Comparison of ENCODE assay signal across 13 cellular contexts in the genomic region with DNA sequence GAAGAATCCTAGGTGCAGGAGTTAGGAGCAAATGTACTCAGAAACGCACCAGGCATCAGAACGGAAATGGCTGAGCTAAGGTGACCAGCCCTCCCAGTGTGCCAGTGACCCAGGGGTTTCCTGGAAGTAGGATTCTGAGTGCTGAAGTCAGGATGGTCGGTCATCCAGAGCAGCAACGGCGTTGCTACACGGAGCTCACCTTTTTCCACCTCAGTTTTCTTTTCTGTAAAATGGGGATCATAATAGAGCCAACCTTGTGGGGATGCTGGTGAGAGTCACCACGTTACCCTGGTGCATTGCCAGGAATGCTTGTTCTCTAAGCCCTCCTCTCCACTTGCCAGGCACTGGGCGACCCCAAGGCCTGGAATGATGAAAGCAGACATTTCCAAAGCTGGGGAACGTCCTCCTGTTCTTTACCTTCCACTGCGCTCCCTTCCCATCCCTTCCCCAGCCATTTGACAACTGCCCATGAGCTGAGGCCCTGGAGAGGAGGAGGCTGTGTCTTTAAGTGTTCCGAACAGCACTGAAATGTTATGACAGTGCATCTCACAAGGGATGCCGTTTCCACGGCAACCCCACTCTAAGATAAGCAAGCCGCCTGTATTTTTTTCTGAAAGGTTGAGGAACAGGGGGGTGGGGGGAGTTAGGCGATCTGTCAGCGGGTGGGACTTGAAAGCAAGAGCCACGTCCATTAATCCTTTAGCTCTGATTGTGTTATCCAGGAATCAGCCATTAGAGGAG.
A peak's percentile ranks its signal among the peaks of the same experiment; 100 is the strongest.
DNase-seq lines count a peak whose midpoint lies in the region; ATAC-seq and TF ChIP-seq lines count a peak whose summit lies in the region.
"Had no signal": no experiment of that assay in that cellular context is flagged by ENCODE, and none has a peak within 500 bp of the region (broad histone marks: within the 10 kb centered on the region; RNA-seq: fewer than 3 reads in every experiment).

No MANE protein-coding gene starts in this region.

- H3K4me2 ChIP-seq in GM23338 (no peak overlapping the region), neural progenitor cell (no peak overlapping the region)

- peaks cover 19% of the 10 kb centered on the region for H3K4me1 ChIP-seq in GM23338 (ENCODE audit: insufficient read depth)
- peaks cover 26% of the 10 kb centered on the region for H3K4me1 ChIP-seq in neural progenitor cell
- H3K4me1 ChIP-seq: suprapubic skin had no signal

- ATAC-seq in GM23338 = no peak
- no peak for ATAC-seq in WTC11
- ATAC-seq in HG03432 (IDR thresholded peaks at IDR 0.05; ENCODE audit: unreplicated experiment) = no peak
- no peak for ATAC-seq in GM19035 (IDR thresholded peaks at IDR 0.05; ENCODE audit: unreplicated experiment)
- ATAC-seq in CD4-positive, alpha-beta T cell (ENCODE audit: poor library complexity) = no peak

- H3K4me3 ChIP-seq in GM23338 (no peak overlapping the region), fibroblast of villous mesenchyme (ENCODE audit: low read depth, low read length) (no peak overlapping the region), neural progenitor cell (no peak overlapping the region)
- H3K4me3 ChIP-seq: suprapubic skin had no signal

- H3F3A ChIP-seq in GM23338 (replicated peaks; ENCODE audit: low read depth) = peaks cover 10% of the 10 kb centered on the region
- H3F3A ChIP-seq in neural progenitor cell (ENCODE audit: low read depth) = peaks cover 32% of the 10 kb centered on the region

- H3K79me2 ChIP-seq in GM23338 (replicated peaks; ENCODE audit: insufficient read depth) = no peaks in the 10 kb centered on the region
- no peaks in the 10 kb centered on the region for H3K79me2 ChIP-seq in neural progenitor cell (ENCODE audit: low read depth)

- no peak overlapping the region for H3K27ac ChIP-seq in GM23338 (ENCODE audit: low read depth)
- H3K27ac ChIP-seq in neural progenitor cell = no peak overlapping the region
- no peak overlapping the region for H3K27ac ChIP-seq in CD4-positive, alpha-beta T cell (ENCODE audit: low read depth, low read length)
- H3K27ac ChIP-seq: suprapubic skin had no signal

- H3K4me3 Mint-ChIP-seq in GM23338 (no peak overlapping the region), WTC11 (no peak overlapping the region), neural progenitor cell (peak overlapping the region; percentile 65)
- H3K4me3 Mint-ChIP-seq in CD4-positive, alpha-beta T cell = no peak overlapping the region

- H3K9ac ChIP-seq in neural progenitor cell = no peak overlapping the region

- H3K36me3 Mint-ChIP-seq in GM23338 (ENCODE audit: low read depth) = no peaks in the 10 kb centered on the region
- H3K36me3 Mint-ChIP-seq in WTC11 = no peaks in the 10 kb centered on the region
- no peaks in the 10 kb centered on the region for H3K36me3 Mint-ChIP-seq in neural progenitor cell
- no peaks in the 10 kb centered on the region for H3K36me3 Mint-ChIP-seq in CD4-positive, alpha-beta T cell (ENCODE audit: low read depth)

- H3K27me3 ChIP-seq in GM23338 (ENCODE audit: insufficient read depth) (no peaks in the 10 kb centered on the region), neural progenitor cell (no peaks in the 10 kb centered on the region)
- H3K27me3 ChIP-seq in CD4-positive, alpha-beta T cell (ENCODE audit: control insufficient read depth, insufficient read depth, low read length) = no peaks in the 10 kb centered on the region
- H3K27me3 ChIP-seq: suprapubic skin had no signal

- POLR2A ChIA-PET in WTC11 (lab: Charles Lee) = no interaction called here
- POLR2A ChIA-PET in CD4-positive, alpha-beta T cell (lab: Charles Lee) = no interaction called here

- H3K4me1 Mint-ChIP-seq in GM23338 = peaks cover 52% of the 10 kb centered on the region
- peaks cover 49% of the 10 kb centered on the region for H3K4me1 Mint-ChIP-seq in WTC11
- peaks cover 85% of the 10 kb centered on the region for H3K4me1 Mint-ChIP-seq in neural progenitor cell
- H3K4me1 Mint-ChIP-seq in CD4-positive, alpha-beta T cell (ENCODE audit: low read depth) = no peaks in the 10 kb centered on the region

- no peak for TF ChIP-seq CTCF in GM23338 (conservative IDR thresholded peaks at IDR 0.05; ENCODE audit: low read depth in 2 of 2)
- TF ChIP-seq CTCF in WTC11 (IDR thresholded peaks at IDR 0.05) = no peak
- no peak for TF ChIP-seq CTCF in fibroblast of villous mesenchyme (IDR thresholded peaks at IDR 0.05; ENCODE audit: insufficient read depth, low read depth, low read length)
- no peak for TF ChIP-seq CTCF in neural progenitor cell (IDR thresholded peaks at IDR 0.05)
- TF ChIP-seq CTCF in CD4-positive, alpha-beta T cell (IDR thresholded peaks at IDR 0.05) = no peak

- no peak overlapping the region for H3K27ac Mint-ChIP-seq in GM23338
- no peak overlapping the region for H3K27ac Mint-ChIP-seq in WTC11
- peak overlapping the region; percentile 91 for H3K27ac Mint-ChIP-seq in neural progenitor cell
- H3K27ac Mint-ChIP-seq in CD4-positive, alpha-beta T cell = no peak overlapping the region

- H3K9me3 ChIP-seq in neural progenitor cell (ENCODE audit: low read depth) = no peaks in the 10 kb centered on the region
- H3K9me3 ChIP-seq in CD4-positive, alpha-beta T cell (ENCODE audit: control insufficient read depth, low read length) = no peaks in the 10 kb centered on the region
- H3K9me3 ChIP-seq: suprapubic skin had no signal

- peak; percentile 37 for DNase-seq in GM23338 (ENCODE audit: low spot score)
- no peak for DNase-seq in WTC11 (ENCODE audit: low spot score)
- DNase-seq in fibroblast of villous mesenchyme (ENCODE audit: low read depth) = peak; percentile 24
- DNase-seq in neural progenitor cell (ENCODE audit: low spot score) = peak; percentile 63
- DNase-seq in CD4-positive, alpha-beta T cell = no peak
- DNase-seq: activated CD4-positive, alpha-beta T cell treated with anti-CD3 and anti-CD28 coated beads, Interleukin-2, amount 50 U/mL, for 4 hours; C1 segment of cervical spinal cord; cortex of kidney; NCI-H2029 treated with DMSO at 0.1 percent for 48 hours; SHP77 treated with DMSO at 0.1 percent for 48 hours had no signal

- H3K9me2 ChIP-seq in GM23338 (ENCODE audit: insufficient read depth) = no peaks in the 10 kb centered on the region

- CTCF ChIA-PET in WTC11 (lab: Charles Lee) = interaction anchor here (1.0 to 2.3 kb wide), 6 partner anchors 7 to 176 kb away, joined by 4 to 7 read pairs (median 5); no protein-coding TSS in a partner anchor
- CTCF ChIA-PET in CD4-positive, alpha-beta T cell (lab: Charles Lee) = interaction anchor here (0.7 kb wide), 1 partner anchor 96 kb away, joined by 3 read pairs; no protein-coding TSS in a partner anchor

- H3K9me3 Mint-ChIP-seq in GM23338 (no peaks in the 10 kb centered on the region), WTC11 (no peaks in the 10 kb centered on the region), neural progenitor cell (no peaks in the 10 kb centered on the region)
- no peaks in the 10 kb centered on the region for H3K9me3 Mint-ChIP-seq in CD4-positive, alpha-beta T cell

- H3K36me3 ChIP-seq in GM23338 (ENCODE audit: insufficient read depth) = no peaks in the 10 kb centered on the region
- H3K36me3 ChIP-seq in neural progenitor cell = no peaks in the 10 kb centered on the region
- H3K36me3 ChIP-seq: suprapubic skin had no signal

- H3K27me3 Mint-ChIP-seq in GM23338 (ENCODE audit: insufficient read depth, low read depth, poor library complexity) (peaks cover 19% of the 10 kb centered on the region), WTC11 (ENCODE audit: low read depth) (no peaks in the 10 kb centered on the region; the same call in 1 of the 2 replicates), neural progenitor cell (ENCODE audit: insufficient read depth, low read depth) (peaks cover 13% of the 10 kb centered on the region)
- peaks cover 6% of the 10 kb centered on the region for H3K27me3 Mint-ChIP-seq in CD4-positive, alpha-beta T cell

- no peaks in the 10 kb centered on the region for H4K20me1 ChIP-seq in GM23338 (replicated peaks; ENCODE audit: insufficient read depth)
- peaks cover 90% of the 10 kb centered on the region for H4K20me1 ChIP-seq in neural progenitor cell (ENCODE audit: low read depth)

- H2AFZ ChIP-seq in GM23338 = no peak overlapping the region
- no peak overlapping the region for H2AFZ ChIP-seq in neural progenitor cell (replicated peaks)

- intact Hi-C loops in CD4-positive, alpha-beta T cell (cut with DNase I, micrococcal nuclease) = no loop called here

TF ChIP-seq in GM23338, 12 proteins besides CTCF, POLR2A, EP300 and RAD21:
- TF ChIP-seq EZH2phosphoT487 (IDR thresholded peaks at IDR 0.05; ENCODE audit: unreplicated experiment) = no peak

TF ChIP-seq in WTC11, 78 proteins besides CTCF, POLR2A, EP300 and RAD21:
- 0 out of 2 replicates have a peak, but pooled peaks have one; percentile 33 for TF ChIP-seq GTF2I (CRISPR knock-in tag; conservative IDR thresholded peaks at IDR 0.05)
- TF ChIP-seq, protein P1, sequence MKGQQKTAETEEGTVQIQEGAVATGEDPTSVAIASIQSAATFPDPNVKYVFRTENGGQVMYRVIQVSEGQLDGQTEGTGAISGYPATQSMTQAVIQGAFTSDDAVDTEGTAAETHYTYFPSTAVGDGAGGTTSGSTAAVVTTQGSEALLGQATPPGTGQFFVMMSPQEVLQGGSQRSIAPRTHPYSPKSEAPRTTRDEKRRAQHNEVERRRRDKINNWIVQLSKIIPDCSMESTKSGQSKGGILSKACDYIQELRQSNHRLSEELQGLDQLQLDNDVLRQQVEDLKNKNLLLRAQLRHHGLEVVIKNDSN (CRISPR knock-in tag; IDR thresholded peaks at IDR 0.05) = no peak
- TF ChIP-seq NFE2L1 (CRISPR knock-in tag; IDR thresholded peaks at IDR 0.05) = no peak

Comparison
In these comparisons a context has a peak if more than half of its experiments do, and no peak if none do; other contexts are left out.
1. DNase-seq: peak in GM23338 (single experiment), fibroblast of villous mesenchyme (single experiment) and neural progenitor cell (single experiment); none in WTC11 (single experiment) and CD4-positive, alpha-beta T cell (0 of 10).